ENCODE assay signal across 26 cellular contexts in the genomic region with DNA sequence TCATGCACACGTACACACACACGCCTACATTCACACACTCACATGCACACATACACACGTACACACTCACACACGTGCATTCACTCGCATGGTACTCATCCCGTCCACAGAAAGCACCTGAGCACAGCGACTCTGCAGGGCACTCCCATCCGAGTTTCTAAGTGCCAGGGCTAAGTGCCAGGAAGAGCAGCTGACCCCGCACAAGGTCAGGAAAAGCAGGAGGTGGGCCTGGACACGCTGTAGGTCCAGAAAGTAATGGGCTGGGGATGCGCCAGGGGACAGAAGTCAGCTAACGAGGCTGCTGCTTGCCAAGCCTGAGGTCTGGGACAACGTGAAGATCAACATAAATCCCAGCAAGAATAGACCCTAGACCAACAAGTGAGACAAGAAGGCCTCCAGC.
"Had no signal": no experiment of that assay in that cellular context is flagged by ENCODE, and none has a peak within 500 bp of the region (broad histone marks: within the 10 kb centered on the region; RNA-seq: fewer than 3 reads in every experiment).

No MANE protein-coding gene starts in this region.

- H3K27ac ChIP-seq: breast epithelium, colonic mucosa, esophagus squamous epithelium, gastrocnemius medialis, parathyroid adenoma, sigmoid colon, testis, uterus had no signal

- H3K27me3 ChIP-seq: breast epithelium, colonic mucosa, esophagus squamous epithelium, gastrocnemius medialis, sigmoid colon, testis, uterus had no signal

- H3K9ac ChIP-seq: parathyroid adenoma had no signal

- H3K4me2 ChIP-seq: smooth muscle cell had no signal

- H3K4me1 Mint-ChIP-seq: activated CD4-positive, alpha-beta T cell treated with anti-CD3 and anti-CD28 coated beads for 36 hours; activated naive CD8-positive, alpha-beta T cell treated with anti-CD3 and anti-CD28 coated beads for 36 hours had no signal

- H3K4me1 ChIP-seq: breast epithelium, colonic mucosa, esophagus squamous epithelium, parathyroid adenoma, sigmoid colon, uterus had no signal

- DNase-seq: activated CD4-positive, alpha-beta T cell treated with anti-CD3 and anti-CD28 coated beads for 36 hours; activated CD4-positive, alpha-beta T cell treated with anti-CD3 and anti-CD28 coated beads, Interleukin-2, amount 50 U/mL, for 4 hours; activated CD8-positive, alpha-beta memory T cell treated with anti-CD3 and anti-CD28 coated beads, Interleukin-2, amount 50 U/mL, for 48 hours; activated naive CD4-positive, alpha-beta T cell treated with Interleukin-2 at 50 U/mL for 16 hours; activated naive CD8-positive, alpha-beta T cell treated with anti-CD3 and anti-CD28 coated beads for 36 hours; activated T-cell treated with anti-CD3 and anti-CD28 coated beads, Interleukin-2, amount 50 U/mL, for 4 hours; colonic mucosa; esophagus squamous epithelium; gastrocnemius medialis; head of caudate nucleus; left colon; naive thymus-derived CD8-positive, alpha-beta T cell; sigmoid colon; stimulated activated CD4-positive, alpha-beta T cell treated with anti-CD3 and anti-CD28 coated beads, Interleukin-15, amount 100 ng/mL, for 24 hours; stimulated activated naive B cell treated with anti-CD40 and anti-IgM and Interleukin-4, amounts not matched to agents 10 μg/mL and 1 μg/mL and 100 μg/mL, for 72 hours; T-cell; testis; trophoblast cell had no signal

- H3K27ac Mint-ChIP-seq: activated CD4-positive, alpha-beta T cell treated with anti-CD3 and anti-CD28 coated beads for 36 hours; activated naive CD8-positive, alpha-beta T cell treated with anti-CD3 and anti-CD28 coated beads for 36 hours; activated T-helper 2 cell treated with anti-CD3 and anti-CD28 coated beads, Interferon-gamma antibody, Interleukin-2, Interleukin-4, amounts not matched to agents 10 μg/mL and 5 μg/mL and 100 μg/mL, durations not matched to agents 14 hours and 24 hours and 36 hours; endodermal cell; stimulated activated naive B cell treated with anti-CD40 and anti-IgM and Interleukin-4, amounts not matched to agents 10 μg/mL and 1 μg/mL and 100 μg/mL, for 72 hours; T-cell; T-helper 2 cell treated with Interferon-gamma antibody and Interleukin-4, amounts not matched to agents 5 μg/mL and 100 μg/mL, for 36 hours had no signal

- H3K36me3 ChIP-seq: breast epithelium, colonic mucosa, uterus had no signal

- ATAC-seq: activated CD4-positive, alpha-beta T cell treated with anti-CD3 and anti-CD28 coated beads for 36 hours; activated T-cell treated with anti-CD3 and anti-CD28 coated beads, Interleukin-2, amount 50 U/mL, for 4 hours; gastrocnemius medialis; left colon; naive thymus-derived CD8-positive, alpha-beta T cell; stimulated activated naive B cell treated with anti-CD40 and anti-IgM and Interleukin-4, amounts not matched to agents 10 μg/mL and 1 μg/mL and 100 μg/mL, for 72 hours; T-cell had no signal

- H3K9me3 ChIP-seq: breast epithelium, colonic mucosa, gastrocnemius medialis, sigmoid colon, testis, uterus had no signal

- H3K4me3 ChIP-seq: breast epithelium, colonic mucosa, esophagus squamous epithelium, gastrocnemius medialis, lung, sigmoid colon, smooth muscle cell, testis, uterus had no signal

- H3K4me3 Mint-ChIP-seq: activated CD4-positive, alpha-beta T cell treated with anti-CD3 and anti-CD28 coated beads for 36 hours; activated naive CD8-positive, alpha-beta T cell treated with anti-CD3 and anti-CD28 coated beads for 36 hours; activated T-cell treated with anti-CD3 and anti-CD28 coated beads, Interleukin-2, amount 50 U/mL, for 4 hours; endodermal cell; naive thymus-derived CD8-positive, alpha-beta T cell; stimulated activated naive B cell treated with anti-CD40 and anti-IgM and Interleukin-4, amounts not matched to agents 10 μg/mL and 1 μg/mL and 100 μg/mL, for 72 hours; T-cell; T-helper 2 cell treated with Interferon-gamma antibody and Interleukin-4, amounts not matched to agents 5 μg/mL and 100 μg/mL, for 36 hours had no signal

- H2AFZ ChIP-seq: parathyroid adenoma had no signal
